In genomic region chr1:29236743-29236992, GRCh38 we compare ENCODE assay signal across 1 cellular context.
TF ChIP-seq lines count a peak whose summit lies in the region.

No MANE protein-coding gene starts in this region.

TF ChIP-seq in endothelial cell of umbilical vein, 7 proteins besides CTCF, POLR2A, EP300 and RAD21:
- TF ChIP-seq, protein P1, sequence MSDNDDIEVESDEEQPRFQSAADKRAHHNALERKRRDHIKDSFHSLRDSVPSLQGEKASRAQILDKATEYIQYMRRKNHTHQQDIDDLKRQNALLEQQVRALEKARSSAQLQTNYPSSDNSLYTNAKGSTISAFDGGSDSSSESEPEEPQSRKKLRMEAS (IDR thresholded peaks at IDR 0.05; ENCODE audit: insufficient read depth, insufficient read length) = no peak
- peak; percentile 84 for TF ChIP-seq EZH2 (IDR thresholded peaks at IDR 0.05; ENCODE audit: borderline replicate concordance, low read depth, low read length, severe bottlenecking)
TF ChIP-seq in endothelial cell of umbilical vein: peak in this region for 1.
